In the genomic region with DNA sequence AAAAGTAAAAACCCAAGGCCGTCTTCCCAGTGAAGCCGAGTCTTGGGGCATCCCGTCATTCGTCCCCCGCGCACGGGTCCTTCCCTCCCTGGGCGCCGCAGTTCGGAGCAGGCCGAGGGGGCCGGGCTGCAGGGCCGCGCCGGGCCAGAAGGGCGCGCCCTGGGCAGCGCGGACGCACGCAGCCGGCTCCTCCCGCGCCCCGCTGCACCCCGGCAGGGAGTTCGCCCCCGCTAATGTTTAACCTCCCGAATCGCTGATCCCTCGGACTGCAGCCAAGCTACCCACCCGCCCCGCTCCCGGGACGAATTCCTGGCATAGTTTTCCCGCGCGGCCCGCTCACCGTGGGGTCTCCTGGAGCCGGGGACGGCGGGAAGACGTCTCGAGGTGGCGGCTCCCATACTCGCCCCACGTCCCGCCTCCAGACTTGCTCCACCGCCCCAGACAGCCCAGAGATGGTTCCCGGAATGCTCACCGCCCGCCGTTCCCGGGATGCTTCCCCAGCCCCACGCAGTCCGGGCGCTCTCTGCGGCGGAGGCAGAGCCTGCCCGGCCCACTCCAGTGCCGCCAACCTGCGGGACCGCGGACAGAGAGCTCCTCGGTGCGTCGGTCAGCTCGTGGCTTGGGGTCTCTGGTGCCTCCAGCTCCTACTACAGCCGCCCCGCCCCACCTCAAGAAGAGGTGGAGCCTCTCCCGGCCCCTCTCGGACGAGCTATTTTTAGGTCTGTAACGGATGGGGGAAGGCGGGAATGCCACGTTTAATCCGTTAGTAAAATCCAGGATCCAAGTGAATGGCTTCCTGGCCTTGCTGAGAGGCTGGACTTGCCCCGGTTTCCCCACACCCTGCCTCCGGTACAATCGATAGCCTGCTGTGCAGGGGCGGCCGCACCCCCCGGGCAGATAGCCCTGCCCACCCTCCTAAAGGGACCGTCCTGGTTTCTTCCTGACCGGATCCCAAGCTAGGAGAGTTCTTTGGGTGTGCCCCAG, we compare ENCODE assay signal across 8 cellular contexts. TPM values are rescaled to one million over a fixed set of nuclear protein-coding genes. Genes with fewer than 3 reads are reported as not detected.
DNase-seq lines count a peak whose midpoint lies in the region; TF ChIP-seq lines count a peak whose summit lies in the region.

A gene with protein sequence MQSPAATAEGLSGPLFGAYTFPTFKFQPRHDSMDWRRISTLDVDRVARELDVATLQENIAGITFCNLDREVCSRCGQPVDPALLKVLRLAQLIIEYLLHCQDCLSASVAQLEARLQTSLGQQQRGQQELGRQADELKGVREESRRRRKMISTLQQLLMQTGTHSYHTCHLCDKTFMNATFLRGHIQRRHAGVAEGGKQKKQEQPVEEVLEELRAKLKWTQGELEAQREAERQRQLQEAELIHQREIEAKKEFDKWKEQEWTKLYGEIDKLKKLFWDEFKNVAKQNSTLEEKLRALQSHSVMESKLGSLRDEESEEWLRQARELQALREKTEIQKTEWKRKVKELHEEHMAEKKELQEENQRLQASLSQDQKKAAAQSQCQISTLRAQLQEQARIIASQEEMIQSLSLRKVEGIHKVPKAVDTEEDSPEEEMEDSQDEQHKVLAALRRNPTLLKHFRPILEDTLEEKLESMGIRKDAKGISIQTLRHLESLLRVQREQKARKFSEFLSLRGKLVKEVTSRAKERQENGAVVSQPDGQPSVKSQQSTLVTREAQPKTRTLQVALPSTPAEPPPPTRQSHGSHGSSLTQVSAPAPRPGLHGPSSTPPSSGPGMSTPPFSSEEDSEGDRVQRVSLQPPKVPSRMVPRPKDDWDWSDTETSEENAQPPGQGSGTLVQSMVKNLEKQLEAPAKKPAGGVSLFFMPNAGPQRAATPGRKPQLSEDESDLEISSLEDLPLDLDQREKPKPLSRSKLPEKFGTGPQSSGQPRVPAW (minus strand): TSS at position 621 of the 984 bp plus-strand sequence. CDS start 11,637 bp downstream, outside the sequence.

- peak within 1 kb of the TSS; percentile 79 to 95 for H3K27ac ChIP-seq in right atrium auricular region

- no peaks in the 10 kb centered on the region for H3K27me3 ChIP-seq in right atrium auricular region

- DNase-seq in Calu3: peak; percentile 85
- DNase-seq in GM20000 (ENCODE audit: low spot score): peak; percentile 81
- peak; percentile 35 for DNase-seq in HT-29 (ENCODE audit: low spot score)
- peak in 38 of 58 donors; percentile 9 to 73 (median 34) for DNase-seq in anterior cingulate cortex (lab: John Stamatoyannopoulos, UW)
- DNase-seq in right atrium auricular region (ENCODE audit: low spot score): peak; percentile 75
- DNase-seq in posterior cingulate gyrus: peak; percentile 27 to 91 (median 42)
- no peak for DNase-seq in activated effector memory CD4-positive, alpha-beta T cell treated with Interleukin-2 at 50 U/mL for 16 hours

- peaks cover 0 to 29% of the 10 kb centered on the region in 2 donors for H3K4me1 ChIP-seq in right atrium auricular region

- H3K4me3 ChIP-seq in right atrium auricular region: peak within 1 kb of the TSS; percentile 68 to 80

- no peaks in the 10 kb centered on the region for H3K9me3 Mint-ChIP-seq in Calu3 (ENCODE audit: low read depth, unreplicated experiment)

- peaks cover 18% of the 10 kb centered on the region for H3K36me3 Mint-ChIP-seq in Calu3 (ENCODE audit: insufficient read depth, unreplicated experiment)

- BruUV-seq in Calu3 (replicated peaks; lab: Mats Ljungman, UMichigan): TSS peak; percentile 50

- H3K27ac Mint-ChIP-seq in Calu3 (ENCODE audit: unreplicated experiment): peak within 1 kb of the TSS; percentile 76

- TF ChIP-seq CTCF in Calu3 (IDR thresholded peaks at IDR 0.05; ENCODE audit: unreplicated experiment): peak; percentile 75
- peak; percentile 63 for TF ChIP-seq CTCF in GM20000 (IDR thresholded peaks at IDR 0.05; ENCODE audit: extremely low read depth, missing control alignments)
- peak; percentile 81 to 82 for TF ChIP-seq CTCF in right atrium auricular region (IDR thresholded peaks at IDR 0.05)

- H3K4me3 Mint-ChIP-seq in Calu3 (ENCODE audit: low read depth, unreplicated experiment): peak within 1 kb of the TSS; percentile 99

- no peaks in the 10 kb centered on the region for H3K27me3 Mint-ChIP-seq in Calu3 (ENCODE audit: unreplicated experiment)

- no peaks in the 10 kb centered on the region for H3K9me3 ChIP-seq in right atrium auricular region

- intact Hi-C loops in Calu3 (cut with micrococcal nuclease; ENCODE audit: unreplicated experiment) (loop anchor here (2.0 to 5.0 kb wide), 2 partner anchors 18 to 33 kb away; no protein-coding TSS in a partner anchor), posterior cingulate gyrus (cut with DNase I) (no loop called here)

- CTCF ChIA-PET in Calu3 (lab: Charles Lee): interaction anchor here (0.6 to 1.8 kb wide), 7 partner anchors 9 to 62 kb away, joined by 3 to 11 read pairs (median 4); no protein-coding TSS in a partner anchor

- H3K4me1 Mint-ChIP-seq in Calu3 (ENCODE audit: low read depth, unreplicated experiment): peaks cover 43% of the 10 kb centered on the region

- no peaks in the 10 kb centered on the region for H3K36me3 ChIP-seq in right atrium auricular region

TF ChIP-seq in PFSK-1, 5 proteins besides CTCF, POLR2A, EP300 and RAD21:
- TF ChIP-seq FOXP2 (optimal IDR thresholded peaks at IDR 0.05; ENCODE audit: borderline replicate concordance, extremely low read depth, extremely low read length, insufficient read depth): peak; percentile 9
- TF ChIP-seq, protein P1, sequence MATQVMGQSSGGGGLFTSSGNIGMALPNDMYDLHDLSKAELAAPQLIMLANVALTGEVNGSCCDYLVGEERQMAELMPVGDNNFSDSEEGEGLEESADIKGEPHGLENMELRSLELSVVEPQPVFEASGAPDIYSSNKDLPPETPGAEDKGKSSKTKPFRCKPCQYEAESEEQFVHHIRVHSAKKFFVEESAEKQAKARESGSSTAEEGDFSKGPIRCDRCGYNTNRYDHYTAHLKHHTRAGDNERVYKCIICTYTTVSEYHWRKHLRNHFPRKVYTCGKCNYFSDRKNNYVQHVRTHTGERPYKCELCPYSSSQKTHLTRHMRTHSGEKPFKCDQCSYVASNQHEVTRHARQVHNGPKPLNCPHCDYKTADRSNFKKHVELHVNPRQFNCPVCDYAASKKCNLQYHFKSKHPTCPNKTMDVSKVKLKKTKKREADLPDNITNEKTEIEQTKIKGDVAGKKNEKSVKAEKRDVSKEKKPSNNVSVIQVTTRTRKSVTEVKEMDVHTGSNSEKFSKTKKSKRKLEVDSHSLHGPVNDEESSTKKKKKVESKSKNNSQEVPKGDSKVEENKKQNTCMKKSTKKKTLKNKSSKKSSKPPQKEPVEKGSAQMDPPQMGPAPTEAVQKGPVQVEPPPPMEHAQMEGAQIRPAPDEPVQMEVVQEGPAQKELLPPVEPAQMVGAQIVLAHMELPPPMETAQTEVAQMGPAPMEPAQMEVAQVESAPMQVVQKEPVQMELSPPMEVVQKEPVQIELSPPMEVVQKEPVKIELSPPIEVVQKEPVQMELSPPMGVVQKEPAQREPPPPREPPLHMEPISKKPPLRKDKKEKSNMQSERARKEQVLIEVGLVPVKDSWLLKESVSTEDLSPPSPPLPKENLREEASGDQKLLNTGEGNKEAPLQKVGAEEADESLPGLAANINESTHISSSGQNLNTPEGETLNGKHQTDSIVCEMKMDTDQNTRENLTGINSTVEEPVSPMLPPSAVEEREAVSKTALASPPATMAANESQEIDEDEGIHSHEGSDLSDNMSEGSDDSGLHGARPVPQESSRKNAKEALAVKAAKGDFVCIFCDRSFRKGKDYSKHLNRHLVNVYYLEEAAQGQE (IDR thresholded peaks at IDR 0.05; ENCODE audit: insufficient read depth in 1 of 2, low read depth in 2 of 2, low read length in 2 of 2): no peak
- no peak for TF ChIP-seq TAF1 (IDR thresholded peaks at IDR 0.05; ENCODE audit: borderline replicate concordance, insufficient read depth, low read length)
- TF ChIP-seq SIN3A (IDR thresholded peaks at IDR 0.05; ENCODE audit: borderline replicate concordance, insufficient read depth, low read length): no peak
- peak; percentile 62 for TF ChIP-seq POLR2AphosphoS5 (IDR thresholded peaks at IDR 0.05; ENCODE audit: low read depth, low read length)

RNA-seq across cellular contexts. Expression of the gene that starts here (rescaled TPM):
- total RNA-seq in Calu3 (2022) (16.5 and 21.2 TPM in 2 replicates), right atrium auricular region (1 to 10 TPM; 4.0 to 4.6 TPM)
- not detected in 2 replicates for total RNA-seq in HT-29 (2014; rRNA removed; shearing (Covaris generic))
- 4.1 TPM for polyA plus RNA-seq in PFSK-1 (2012; ENCODE audit: insufficient read length, low read depth)

Comparison
In these comparisons a context has a peak if more than half of its experiments do, and no peak if none do; other contexts are left out.
1. Peak in DNase-seq in HT-29; RNA of the gene not detected or under 1 TPM.